ENCODE assay signal across 10 cellular contexts in genomic region chr2:33196700-33197099, GRCh38.
"Had no signal": no experiment of that assay in that cellular context is flagged by ENCODE, and none has a peak within 500 bp of the region (broad histone marks: within the 10 kb centered on the region; RNA-seq: fewer than 3 reads in every experiment).

No MANE protein-coding gene starts in this region.

- H3K36me3 ChIP-seq: HAP-1 had no signal

- H2AFZ ChIP-seq: GM23248 had no signal

- H3K27ac ChIP-seq: GM23248, HL-60, KMS-11 had no signal

- H3K9me3 Mint-ChIP-seq: HFFc6, IgD-negative memory B cell had no signal

- ATAC-seq: HCT116 had no signal

- H3K4me3 Mint-ChIP-seq: HFFc6, IgD-negative memory B cell had no signal

- H3K4me3 ChIP-seq: GM23248, HAP-1 had no signal

- H3K27ac Mint-ChIP-seq: HFFc6, IgD-negative memory B cell had no signal

- DNase-seq: GM23248, GOT3, H7, HFFc6, KBM-7 had no signal

- H3K36me3 Mint-ChIP-seq: IgD-negative memory B cell had no signal

- H3K4me1 Mint-ChIP-seq: IgD-negative memory B cell had no signal

- H3K4me1 ChIP-seq: HAP-1 had no signal

- H3K4me2 ChIP-seq: KMS-11 had no signal

- H3K9ac ChIP-seq: GM23248, KMS-11 had no signal

- H3K9me3 ChIP-seq: HAP-1 had no signal
